In the genomic region with DNA sequence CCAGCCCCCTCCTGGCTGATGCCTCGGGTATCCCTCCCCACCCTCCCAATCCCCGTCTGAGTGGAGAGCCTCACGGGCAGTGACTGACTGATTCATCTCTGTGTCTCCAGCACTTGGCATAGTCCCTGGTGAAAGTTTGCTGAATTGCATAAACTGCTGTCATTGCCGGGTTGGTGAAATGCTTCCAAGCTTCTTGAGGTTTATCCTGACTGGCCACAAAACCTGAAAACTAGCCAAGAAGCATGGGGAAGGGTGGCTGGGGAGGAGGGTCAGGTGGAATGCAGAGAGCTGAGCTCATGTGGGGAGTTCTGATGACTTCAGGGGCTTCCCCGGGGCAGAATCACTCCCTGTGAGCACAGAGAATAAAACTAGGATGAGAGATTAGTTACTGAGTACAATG, we compare ENCODE assay signal across 11 cellular contexts. TPM values are rescaled to one million over a fixed set of nuclear protein-coding genes. Genes with fewer than 3 reads are reported as not detected.
DNase-seq lines count a peak whose midpoint lies in the region; FAIRE-seq and TF ChIP-seq lines count a peak whose summit lies in the region.
"Had no signal": no experiment of that assay in that cellular context is flagged by ENCODE, and none has a peak within 500 bp of the region (broad histone marks: within the 10 kb centered on the region; RNA-seq: fewer than 3 reads in every experiment).

No MANE protein-coding gene starts in this region.

- H3K4me1 ChIP-seq in keratinocyte (ENCODE audit: control insufficient read depth, extremely low read depth, insufficient read depth, low read length), result peaks cover 7% of the 10 kb centered on the region
- H3K4me1 ChIP-seq in CD8-positive, alpha-beta memory T cell (ENCODE audit: insufficient read depth, low read length), result peaks cover 12% of the 10 kb centered on the region

- no peak overlapping the region for H3K27ac ChIP-seq in keratinocyte (ENCODE audit: control insufficient read depth, insufficient read depth, low read length)
- no peak overlapping the region for H3K27ac ChIP-seq in CD8-positive, alpha-beta memory T cell (ENCODE audit: low read depth, low read length)

- POLR2A ChIA-PET in MCF 10A (lab: Yijun Ruan, JAX), result interaction anchor here (0.8 to 2.5 kb wide), 6 partner anchors 11 to 603 kb away, joined by 3 to 8 read pairs (median 4); no protein-coding TSS in a partner anchor
- POLR2A ChIA-PET in CD8-positive, alpha-beta memory T cell (lab: Charles Lee), result no interaction called here

- no peaks in the 10 kb centered on the region for H3K9me3 Mint-ChIP-seq in MCF 10A (ENCODE audit: unreplicated experiment)
- H3K9me3 Mint-ChIP-seq in CD8-positive, alpha-beta memory T cell, result no peaks in the 10 kb centered on the region
- H3K9me3 Mint-ChIP-seq: H9 had no signal

- H3K36me3 ChIP-seq in keratinocyte (ENCODE audit: control insufficient read depth in 2 of 2, extremely low read depth in 1 of 2, insufficient read depth in 2 of 2, low read length in 2 of 2), result no peaks in the 10 kb centered on the region
- no peaks in the 10 kb centered on the region for H3K36me3 ChIP-seq in CD8-positive, alpha-beta memory T cell (ENCODE audit: insufficient read depth, low read length)

- no peaks in the 10 kb centered on the region for H3K9me1 ChIP-seq in keratinocyte (ENCODE audit: control insufficient read depth, extremely low read depth, insufficient read depth, low read length)

- no peak overlapping the region for H3K9ac ChIP-seq in keratinocyte (ENCODE audit: control insufficient read depth, extremely low read depth, insufficient read depth, low read length)

- H3K27ac Mint-ChIP-seq in MCF 10A (ENCODE audit: low read depth, unreplicated experiment), result no peak overlapping the region
- no peak overlapping the region for H3K27ac Mint-ChIP-seq in CD8-positive, alpha-beta memory T cell

- FAIRE-seq in keratinocyte (lab: Jason Lieb, UNC), result peak; percentile 68

- H4K20me1 ChIP-seq in keratinocyte (ENCODE audit: control insufficient read depth, extremely low read depth, insufficient read depth, low read length), result no peaks in the 10 kb centered on the region

- peaks cover 18% of the 10 kb centered on the region for H3K4me1 Mint-ChIP-seq in MCF 10A (ENCODE audit: insufficient read depth, unreplicated experiment)
- H3K4me1 Mint-ChIP-seq in CD8-positive, alpha-beta memory T cell, result peaks cover 0 to 12% (median 2%) of the 10 kb centered on the region in 3 donors

- H3K4me2 ChIP-seq in keratinocyte (ENCODE audit: control insufficient read depth, extremely low read depth, insufficient read depth, low read depth, low read length), result no peak overlapping the region

- dilution Hi-C loops in keratinocyte (cut with MboI; ENCODE audit: extremely low pct_ligation_motif_present, low sequenced_read_pairs), result no loop called here

- H3K4me3 ChIP-seq in keratinocyte (ENCODE audit: control insufficient read depth in 2 of 3, extremely low read depth in 1 of 3, insufficient read depth in 2 of 3, low read depth in 1 of 3, low read length in 3 of 3), result no peak overlapping the region
- H3K4me3 ChIP-seq in CD8-positive, alpha-beta memory T cell (ENCODE audit: low read length), result no peak overlapping the region

- DNase-seq in HPDE6-E6E7 (ENCODE audit: extremely low spot score), result peak; percentile 49
- peak; percentile 98 for DNase-seq in MCF 10A (ENCODE audit: unreplicated experiment)
- no peak for DNase-seq in keratinocyte (ENCODE audit: low read depth, low spot score)
- DNase-seq in stromal cell of bone marrow (ENCODE audit: low read depth), result peak; percentile 99
- DNase-seq in NCI-H1694 treated with DMSO at 0.1 percent for 48 hours (lab: John Stamatoyannopoulos, UW), result no peak
- no peak for DNase-seq in CD8-positive, alpha-beta memory T cell
- DNase-seq in GOT3 (lab: John Stamatoyannopoulos, UW), result no peak
- DNase-seq in cerebellar nuclear complex (lab: John Stamatoyannopoulos, UW), result no peak
- DNase-seq: activated naive CD4-positive, alpha-beta T cell treated with Interleukin-2 at 50 U/mL for 16 hours; H9; Kasumi-1 had no signal

- no peak overlapping the region for H3K4me3 Mint-ChIP-seq in MCF 10A (ENCODE audit: unreplicated experiment)
- H3K4me3 Mint-ChIP-seq in CD8-positive, alpha-beta memory T cell, result no peak overlapping the region
- H3K4me3 Mint-ChIP-seq: H9 had no signal

- H3K27me3 ChIP-seq in keratinocyte (ENCODE audit: control insufficient read depth, extremely low read depth, insufficient read depth, low read length), result peaks cover 3% of the 10 kb centered on the region
- H3K27me3 ChIP-seq in CD8-positive, alpha-beta memory T cell (ENCODE audit: insufficient read depth, low read length, poor library complexity, severe bottlenecking), result no peaks in the 10 kb centered on the region

- no peaks in the 10 kb centered on the region for H3K36me3 Mint-ChIP-seq in MCF 10A (ENCODE audit: insufficient read depth, unreplicated experiment)
- no peaks in the 10 kb centered on the region for H3K36me3 Mint-ChIP-seq in CD8-positive, alpha-beta memory T cell

- intact Hi-C loops in MCF 10A (cut with micrococcal nuclease), result loop anchor here (10.0 kb wide), 1 partner anchor 48 kb away; no protein-coding TSS in a partner anchor

- H3K27me3 Mint-ChIP-seq in MCF 10A (ENCODE audit: insufficient read depth, unreplicated experiment), result no peaks in the 10 kb centered on the region
- H3K27me3 Mint-ChIP-seq in CD8-positive, alpha-beta memory T cell, result peaks cover 2 to 14% of the 10 kb centered on the region in 2 donors

- no peaks in the 10 kb centered on the region for H3K9me3 ChIP-seq in keratinocyte (ENCODE audit: control insufficient read depth, low read depth, low read length)
- H3K9me3 ChIP-seq in CD8-positive, alpha-beta memory T cell (ENCODE audit: low read length), result no peaks in the 10 kb centered on the region

- no peak for TF ChIP-seq CTCF in MCF 10A (IDR thresholded peaks at IDR 0.05; ENCODE audit: unreplicated experiment)
- no peak for TF ChIP-seq CTCF in keratinocyte (optimal IDR thresholded peaks at IDR 0.05 in 1 of 3, IDR thresholded peaks at IDR 0.05 in 1 of 3, conservative IDR thresholded peaks at IDR 0.05 in 1 of 3; ENCODE audit: extremely low read depth in 1 of 3, insufficient read depth in 2 of 3, low read length in 3 of 3)

- no peak overlapping the region for H2AFZ ChIP-seq in keratinocyte (ENCODE audit: control insufficient read depth, low read length)

- CTCF ChIA-PET in MCF 10A (lab: Yijun Ruan, JAX), result interaction anchor here (0.6 to 5.6 kb wide), 10 partner anchors 11 to 474 kb away, joined by 3 to 59 read pairs (median 4); no protein-coding TSS in a partner anchor
- CTCF ChIA-PET in CD8-positive, alpha-beta memory T cell (lab: Charles Lee), result no interaction called here

- BruUV-seq in MCF 10A (replicated peaks; lab: Mats Ljungman, UMichigan), result no TSS peak

- no peaks in the 10 kb centered on the region for H3K79me2 ChIP-seq in keratinocyte (ENCODE audit: control insufficient read depth, insufficient read depth, low read length)

RNA-seq across cellular contexts. Expression of a gene that starts 56.9 kb away (rescaled TPM):
- not detected in 2 replicates for total RNA-seq in MCF 10A (2022)
- polyA plus RNA-seq in keratinocyte, result 0.05 TPM in 1 of 3 replicates, not detected in the others
- polyA plus RNA-seq in keratinocyte (2011; ENCODE audit: low read depth), result 0.41 TPM
- polyA plus RNA-seq in keratinocyte (2011; cell fraction: cytosol; rRNA removed), result not detected in 2 replicates
- polyA plus RNA-seq in keratinocyte (2011; cell fraction: nucleus; rRNA removed), result not detected in 2 replicates
- polyA plus RNA-seq in keratinocyte (2012; ENCODE audit: low replicate concordance), result 0.20 TPM in 1 of 2 replicates, not detected in the other
- polyA minus RNA-seq in keratinocyte, result not detected in 3 replicates
- polyA minus RNA-seq in keratinocyte (2011; cell fraction: cytosol; rRNA and poly(A)+ RNA removed), result not detected
- polyA minus RNA-seq in keratinocyte (2011; cell fraction: nucleus; rRNA and poly(A)+ RNA removed), result not detected in 2 replicates
- not detected for total RNA-seq in CD8-positive, alpha-beta memory T cell
- polyA plus RNA-seq in CD8-positive, alpha-beta memory T cell, result not detected
- total RNA-seq: H9 had no signal

Comparison
In these comparisons a context has a peak if more than half of its experiments do, and no peak if none do; other contexts are left out.
1. DNase-seq: peak in HPDE6-E6E7 (single experiment), MCF 10A (single experiment) and stromal cell of bone marrow (single experiment); none in keratinocyte (single experiment), NCI-H1694 treated with DMSO at 0.1 percent for 48 hours (single experiment), CD8-positive, alpha-beta memory T cell (0 of 5), GOT3 (single experiment) and cerebellar nuclear complex (0 of 2).